Comparison of ENCODE assay signal across 8 cellular contexts in the genomic region with DNA sequence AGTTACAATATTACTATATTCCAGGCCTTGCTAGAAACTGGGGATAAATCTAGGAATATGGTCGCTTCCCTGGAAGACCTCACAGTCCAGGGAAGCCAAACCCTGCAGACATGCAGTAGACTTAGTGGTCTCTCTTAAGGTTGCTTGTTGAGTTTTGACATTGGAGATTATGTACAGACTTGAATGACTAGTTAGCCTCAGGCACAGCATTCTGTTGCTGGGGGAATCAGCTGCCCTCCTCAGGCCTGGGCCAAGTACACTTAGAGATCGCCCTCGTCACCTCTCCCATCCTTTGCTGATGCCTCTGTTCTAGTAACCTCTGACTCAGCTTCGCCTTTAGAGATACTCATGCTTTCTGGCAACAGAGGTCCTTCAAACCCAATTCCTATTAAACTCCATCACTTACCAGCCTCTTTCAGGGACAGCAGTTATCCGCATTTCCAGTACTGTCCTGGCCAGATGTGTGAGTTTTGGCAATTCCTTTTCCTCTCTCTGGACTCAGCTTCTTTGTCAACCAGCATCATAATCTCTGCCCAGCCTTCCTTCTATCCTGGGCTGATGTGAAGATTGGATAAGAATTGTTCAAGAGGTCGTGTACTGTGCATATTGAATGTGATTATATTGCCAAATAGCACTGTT. TPM values are rescaled to one million over a fixed set of nuclear protein-coding genes. Genes with fewer than 3 reads are reported as not detected.
DNase-seq lines count a peak whose midpoint lies in the region; ATAC-seq and TF ChIP-seq lines count a peak whose summit lies in the region.

No MANE protein-coding gene starts in this region.

- H3K27me3 ChIP-seq in BE2C (no peaks in the 10 kb centered on the region), IMR-90 (ENCODE audit: control insufficient read depth, insufficient read depth, low read length) (no peaks in the 10 kb centered on the region)

- no peak for TF ChIP-seq POLR2A in IMR-90 (IDR thresholded peaks at IDR 0.05; ENCODE audit: low read depth, low read length)

- H3K14ac ChIP-seq in IMR-90 (replicated peaks; ENCODE audit: low read depth, low read length) = peak overlapping the region; percentile 100

- peak overlapping the region; percentile 100 for H3K27ac Mint-ChIP-seq in MCF 10A (ENCODE audit: low read depth, unreplicated experiment)

- no peak overlapping the region for H3K9ac ChIP-seq in IMR-90 (ENCODE audit: low read depth, low read length)

- WGBS in IMR-90 (ENCODE audit: extremely low coverage in 2 of 2, insufficient read length in 1 of 2), 2 experiments = 72% methylated on average over 3 of the region's 6 CpGs; no CpG with 5 or more reads in 1 of the 2 experiments

- peaks cover 0 to 20% of the 10 kb centered on the region in 2 experiments; a peak in 2 of 4 replicates for H3K79me1 ChIP-seq in IMR-90 (ENCODE audit: low read depth in 1 of 2, low read length in 2 of 2)

- peak overlapping the region; percentile 95 to 99 for H4K8ac ChIP-seq in IMR-90 (ENCODE audit: low read depth in 2 of 2, low read length in 2 of 2)

- peak overlapping the region; percentile 98 for H3K4me3 Mint-ChIP-seq in MCF 10A (ENCODE audit: unreplicated experiment)

- in situ Hi-C loops in IMR-90 (cut with MboI; ENCODE audit: low sequenced_read_pairs) = no loop called here

- H3K4me3 ChIP-seq in BE2C (ENCODE audit: low read depth, low read length) (peak overlapping the region; percentile 78), IMR-90 (ENCODE audit: insufficient read depth, low read depth, low read length) (no peak overlapping the region)

- no peak for TF ChIP-seq RAD21 in IMR-90 (IDR thresholded peaks at IDR 0.05; ENCODE audit: low read length)

- no peak overlapping the region for H3K4me2 ChIP-seq in IMR-90 (ENCODE audit: low read depth, low read length)

- POLR2A ChIA-PET in IMR-90 (lab: Charles Lee; ENCODE audit: unreplicated experiment) = no interaction called here
- POLR2A ChIA-PET in MCF 10A (lab: Yijun Ruan, JAX) = interaction anchor here (0.6 to 4.8 kb wide), 25 partner anchors 8 to 1416 kb away, joined by 3 to 83 read pairs (median 9); a partner anchor contains a TSS
- POLR2A ChIA-PET in HEK293T (lab: Yijun Ruan, JAX) = interaction anchor here (1.2 to 1.9 kb wide), 12 partner anchors 9 to 81 kb away, joined by 3 to 9 read pairs (median 4); a partner anchor contains a TSS

- H3K36me3 Mint-ChIP-seq in MCF 10A (ENCODE audit: insufficient read depth, unreplicated experiment) = peaks cover 7% of the 10 kb centered on the region

- no peak for DNase-seq in BE2C
- DNase-seq in IMR-90 = peak; percentile 52
- no peak for DNase-seq in MCF 10A (ENCODE audit: unreplicated experiment)
- DNase-seq in myocyte (ENCODE audit: low read depth) = peak; percentile 7
- DNase-seq in HuH-7.5 (ENCODE audit: low spot score) = no peak
- no peak for DNase-seq in NCI-H128 (lab: John Stamatoyannopoulos, UW; ENCODE audit: unreplicated experiment)
- no peak for DNase-seq in HEK293T (ENCODE audit: extremely low spot score)

- peak overlapping the region; percentile 99 for H3K23ac ChIP-seq in IMR-90 (ENCODE audit: low read depth, low read length)

- no peaks in the 10 kb centered on the region for H3K27me3 Mint-ChIP-seq in MCF 10A (ENCODE audit: insufficient read depth, unreplicated experiment)

- peak overlapping the region; percentile 48; the same call in 2 of the 3 replicates for H2BK15ac ChIP-seq in IMR-90 (ENCODE audit: low read depth, low read length)

- peaks cover 10% of the 10 kb centered on the region for H3K9me1 ChIP-seq in IMR-90 (ENCODE audit: insufficient read depth, low read length)

- no peaks in the 10 kb centered on the region for H4K20me1 ChIP-seq in IMR-90 (ENCODE audit: insufficient read depth, low read length)

- ATAC-seq in IMR-90 (ENCODE audit: low read depth) (no peak), GM18867 (IDR thresholded peaks at IDR 0.05; ENCODE audit: unreplicated experiment) (no peak)

- peak overlapping the region; percentile 98 for H2AK5ac ChIP-seq in IMR-90 (ENCODE audit: low read depth, low read length)

- H3K18ac ChIP-seq in IMR-90 (ENCODE audit: low read depth, low read length) = peak overlapping the region; percentile 3; the same call in 1 of the 2 replicates

- no peaks in the 10 kb centered on the region for H3K9me3 Mint-ChIP-seq in MCF 10A (ENCODE audit: unreplicated experiment)

- H3K56ac ChIP-seq in IMR-90 (ENCODE audit: extremely low read depth, insufficient read depth, low read length) = peak overlapping the region; percentile 88

- H3K4me1 ChIP-seq in BE2C = peaks cover 8% of the 10 kb centered on the region
- H3K4me1 ChIP-seq in IMR-90 (ENCODE audit: control insufficient read depth, insufficient read depth, low read length) = peaks cover 6% of the 10 kb centered on the region; the same call in 1 of the 2 replicates

- dilution Hi-C loops in IMR-90 (cut with HindIII; ENCODE audit: low sequenced_read_pairs, unreplicated experiment) = no loop called here

- H3K4ac ChIP-seq in IMR-90 (ENCODE audit: low read depth, low read length) = peak overlapping the region; percentile 100

- peak overlapping the region; percentile 99 for H4K91ac ChIP-seq in IMR-90 (ENCODE audit: insufficient read depth, low read depth, low read length)

- TF ChIP-seq CTCF in BE2C (IDR thresholded peaks at IDR 0.05; ENCODE audit: low read depth, low read length) (no peak), IMR-90 (conservative IDR thresholded peaks at IDR 0.05; ENCODE audit: low read depth, low read length) (no peak), MCF 10A (IDR thresholded peaks at IDR 0.05; ENCODE audit: unreplicated experiment) (no peak)

- H3K9me3 ChIP-seq in BE2C = no peaks in the 10 kb centered on the region
- no peaks in the 10 kb centered on the region for H3K9me3 ChIP-seq in IMR-90 (ENCODE audit: control insufficient read depth, insufficient read depth, low read length)

- H3K27ac ChIP-seq in IMR-90 (ENCODE audit: insufficient read depth, low read length) = peak overlapping the region; percentile 87

- peak overlapping the region; percentile 77 for H2AFZ ChIP-seq in IMR-90 (replicated peaks; ENCODE audit: low read length, poor library complexity)

- H2BK20ac ChIP-seq in IMR-90 (ENCODE audit: low read depth, low read length) = peak overlapping the region; percentile 88; the same call in 1 of the 2 replicates

- H3K4me1 Mint-ChIP-seq in MCF 10A (ENCODE audit: insufficient read depth, unreplicated experiment) = peaks cover 20% of the 10 kb centered on the region

- intact Hi-C loops in IMR-90 (cut with micrococcal nuclease) = no loop called here
- intact Hi-C loops in MCF 10A (cut with micrococcal nuclease) = loop anchor here (2.0 kb wide), 1 partner anchor 32 kb away; a partner anchor contains a TSS

- H2BK5ac ChIP-seq in IMR-90 (ENCODE audit: low read depth, low read length, poor library complexity, severe bottlenecking) = peak overlapping the region; percentile 95

- H2AK9ac ChIP-seq in IMR-90 (replicated peaks; ENCODE audit: low read depth, low read length, poor library complexity) = peak overlapping the region; percentile 99

- H3K36me3 ChIP-seq in BE2C = peaks cover 6% of the 10 kb centered on the region
- H3K36me3 ChIP-seq in IMR-90 (ENCODE audit: control insufficient read depth, insufficient read depth, low read length) = no peaks in the 10 kb centered on the region; the same call in 1 of the 2 replicates

- H2BK120ac ChIP-seq in IMR-90 (ENCODE audit: low read depth, low read length) = peak overlapping the region; percentile 88

- CTCF ChIA-PET in IMR-90 (lab: Yijun Ruan, JAX) = interaction anchor here (0.7 to 1.8 kb wide), 2 partner anchors 31 to 88 kb away, joined by 3 to 6 read pairs; no protein-coding TSS in a partner anchor
- CTCF ChIA-PET in MCF 10A (lab: Yijun Ruan, JAX) = interaction anchor here (1.1 to 4.1 kb wide), 5 partner anchors 13 to 70 kb away, joined by 5 to 31 read pairs (median 7); no protein-coding TSS in a partner anchor
- CTCF ChIA-PET in HEK293T (lab: Yijun Ruan, JAX) = no interaction called here

- H4K5ac ChIP-seq in IMR-90 (ENCODE audit: low read depth, low read length) = peak overlapping the region; percentile 98

- BruUV-seq in IMR-90 (replicated peaks; lab: Mats Ljungman, UMichigan) (no TSS peak), MCF 10A (replicated peaks; lab: Mats Ljungman, UMichigan) (TSS peak; percentile 95)

RNA-seq across cellular contexts. Expression of a gene that starts 0.8 kb away (rescaled TPM):
- polyA plus RNA-seq in BE2C (2012; ENCODE audit: insufficient read depth, insufficient read length, low read depth) = 140 TPM
- total RNA-seq in IMR-90 (2012; rRNA removed) = 66.3 and 108 TPM in 2 replicates
- polyA plus RNA-seq in IMR-90 (2012; rRNA removed) = 78.7 and 84.2 TPM in 2 replicates
- 46.5 and 88.3 TPM in 2 replicates for polyA plus RNA-seq in IMR-90 (2012; cell fraction: cytosol; rRNA removed)
- polyA plus RNA-seq in IMR-90 (2012; cell fraction: nucleus; rRNA removed; ENCODE audit: low replicate concordance) = 15.0 and 38.6 TPM in 2 replicates
- total RNA-seq in MCF 10A (2022) = 52.2 and 63.6 TPM in 2 replicates
- 23.1 and 25.3 TPM in 2 replicates for total RNA-seq in myocyte
- 57.1 TPM for polyA plus RNA-seq in myocyte (2012)

RNA-seq across cellular contexts. Expression of a gene that starts 7.6 kb away (rescaled TPM):
- not detected for polyA plus RNA-seq in BE2C (2012; ENCODE audit: insufficient read depth, insufficient read length, low read depth)
- total RNA-seq in IMR-90 (2012; rRNA removed) (not detected in 2 replicates), MCF 10A (2022) (not detected in 2 replicates), myocyte (not detected in 2 replicates)
- polyA plus RNA-seq in IMR-90 (2012; rRNA removed) = not detected in 2 replicates
- polyA plus RNA-seq in IMR-90 (2012; cell fraction: cytosol; rRNA removed) = 0.05 TPM in 1 of 2 replicates, not detected in the other
- 0.39 and 0.64 TPM in 2 replicates for polyA plus RNA-seq in IMR-90 (2012; cell fraction: nucleus; rRNA removed; ENCODE audit: low replicate concordance)
- polyA plus RNA-seq in myocyte (2012) = not detected

RNA-seq across cellular contexts. Expression of a gene that starts 10.2 kb away (rescaled TPM):
- polyA plus RNA-seq in BE2C (2012; ENCODE audit: insufficient read depth, insufficient read length, low read depth) = 282 TPM
- 118 and 137 TPM in 2 replicates for total RNA-seq in IMR-90 (2012; rRNA removed)
- polyA plus RNA-seq in IMR-90 (2012; rRNA removed) = 126 and 131 TPM in 2 replicates
- polyA plus RNA-seq in IMR-90 (2012; cell fraction: cytosol; rRNA removed) = 138 and 178 TPM in 2 replicates
- polyA plus RNA-seq in IMR-90 (2012; cell fraction: nucleus; rRNA removed; ENCODE audit: low replicate concordance) = 55.2 and 81.9 TPM in 2 replicates
- 76.9 and 82.4 TPM in 2 replicates for total RNA-seq in MCF 10A (2022)
- total RNA-seq in myocyte = 111 and 118 TPM in 2 replicates
- polyA plus RNA-seq in myocyte (2012) = 158 TPM

RNA-seq across cellular contexts. Expression of a gene that starts 22.2 kb away (rescaled TPM):
- not detected for polyA plus RNA-seq in BE2C (2012; ENCODE audit: insufficient read depth, insufficient read length, low read depth)
- total RNA-seq in IMR-90 (2012; rRNA removed) (0.36 TPM in 1 of 2 replicates, not detected in the other), MCF 10A (2022) (2.0 and 2.6 TPM in 2 replicates), myocyte (not detected in 2 replicates)
- 0.27 and 0.29 TPM in 2 replicates for polyA plus RNA-seq in IMR-90 (2012; rRNA removed)
- 0.54 and 0.55 TPM in 2 replicates for polyA plus RNA-seq in IMR-90 (2012; cell fraction: cytosol; rRNA removed)
- polyA plus RNA-seq in IMR-90 (2012; cell fraction: nucleus; rRNA removed; ENCODE audit: low replicate concordance) = 0.16 and 0.76 TPM in 2 replicates
- polyA plus RNA-seq in myocyte (2012) = 0.11 TPM

RNA-seq across cellular contexts. Expression of a gene that starts 32.6 kb away (rescaled TPM):
- polyA plus RNA-seq in BE2C (2012; ENCODE audit: insufficient read depth, insufficient read length, low read depth) = 7.2 TPM
- total RNA-seq in IMR-90 (2012; rRNA removed) = 4.4 and 5.6 TPM in 2 replicates
- polyA plus RNA-seq in IMR-90 (2012; rRNA removed) = 5.3 and 6.3 TPM in 2 replicates
- polyA plus RNA-seq in IMR-90 (2012; cell fraction: cytosol; rRNA removed) = 3.2 and 6.6 TPM in 2 replicates
- polyA plus RNA-seq in IMR-90 (2012; cell fraction: nucleus; rRNA removed; ENCODE audit: low replicate concordance) = 2.7 and 4.4 TPM in 2 replicates
- total RNA-seq in MCF 10A (2022) = 9.3 and 9.5 TPM in 2 replicates
- total RNA-seq in myocyte = 2.7 and 4.0 TPM in 2 replicates
- polyA plus RNA-seq in myocyte (2012) = 14.2 TPM

Comparison
In these comparisons a context has a peak if more than half of its experiments do, and no peak if none do; other contexts are left out.
1. DNase-seq: peak in IMR-90 (single experiment) and myocyte (single experiment); none in BE2C (single experiment), MCF 10A (single experiment), HuH-7.5 (single experiment), NCI-H128 (single experiment) and HEK293T (single experiment).